30 cellular contexts compared by ENCODE assay signal in genomic region chr18:26267350-26267749, GRCh38. TPM values are rescaled to one million over a fixed set of nuclear protein-coding genes. Genes with fewer than 3 reads are reported as not detected.
"Had no signal": no experiment of that assay in that cellular context is flagged by ENCODE, and none has a peak within 500 bp of the region (broad histone marks: within the 10 kb centered on the region; RNA-seq: fewer than 3 reads in every experiment).

No MANE protein-coding gene starts in this region.

- H3K27ac ChIP-seq: colonic mucosa, epithelial cell of prostate, esophagus muscularis mucosa, heart left ventricle, hepatocyte, psoas muscle, sigmoid colon, skin epidermis, spleen, testis, tibial artery had no signal

- H3K4me1 Mint-ChIP-seq: endodermal cell had no signal

- H3K4me1 ChIP-seq: colonic mucosa, esophagus muscularis mucosa, heart left ventricle, psoas muscle, sigmoid colon, spleen, testis, tibial artery had no signal

- H3K4me3 Mint-ChIP-seq: dendritic cell treated with granulocyte-macrophage colony-stimulating factor and Interleukin-4, amounts not matched to agents 40 ng/mL and 50 ng/mL, for 4 days; endodermal cell; mesothelial cell of epicardium; naive thymus-derived CD8-positive, alpha-beta T cell; nephron progenitor cell; stimulated activated memory B cell treated with anti-CD40 and anti-IgM and Interleukin-4, amounts not matched to agents 10 μg/mL and 1 μg/mL and 100 μg/mL, for 72 hours; type B pancreatic cell had no signal

- H3K27ac Mint-ChIP-seq: dendritic cell treated with granulocyte-macrophage colony-stimulating factor and Interleukin-4, amounts not matched to agents 40 ng/mL and 50 ng/mL, for 4 days; endodermal cell; mesothelial cell of epicardium; naive thymus-derived CD8-positive, alpha-beta T cell; nephron progenitor cell; stimulated activated memory B cell treated with anti-CD40 and anti-IgM and Interleukin-4, amounts not matched to agents 10 μg/mL and 1 μg/mL and 100 μg/mL, for 72 hours; type B pancreatic cell had no signal

- DNase-seq: colonic mucosa; effector CD8-positive, alpha-beta T cell; endodermal cell; heart left ventricle; kidney; mesenchymal stem cell; naive thymus-derived CD8-positive, alpha-beta T cell; nephron progenitor cell; nucleus accumbens; posterior cingulate gyrus; psoas muscle; right cardiac atrium; sigmoid colon; spleen; stimulated activated CD4-positive, alpha-beta T cell treated with anti-CD3 and anti-CD28 coated beads, Interleukin-4, amount 100 ng/mL, for 4 hours; stimulated activated naive CD8-positive, alpha-beta T cell treated with anti-CD3 and anti-CD28 coated beads, Interleukin-15, Interleukin-2, amounts not matched to agents 100 U/mL and 50 U/mL, for 24 hours; substantia nigra; testis; tibial artery had no signal

- FAIRE-seq: frontal cortex, kidney had no signal

- H3K9me3 ChIP-seq: colonic mucosa, esophagus muscularis mucosa, heart left ventricle, psoas muscle, sigmoid colon, spleen, testis, tibial artery had no signal

- H3K36me3 ChIP-seq: colonic mucosa had no signal

- H3K27me3 Mint-ChIP-seq: dendritic cell treated with granulocyte-macrophage colony-stimulating factor and Interleukin-4, amounts not matched to agents 40 ng/mL and 50 ng/mL, for 4 days; naive thymus-derived CD8-positive, alpha-beta T cell; stimulated activated memory B cell treated with anti-CD40 and anti-IgM and Interleukin-4, amounts not matched to agents 10 μg/mL and 1 μg/mL and 100 μg/mL, for 72 hours; type B pancreatic cell had no signal

- ATAC-seq: heart left ventricle; left lobe of liver; naive thymus-derived CD8-positive, alpha-beta T cell; right cardiac atrium; stimulated activated memory B cell treated with anti-CD40 and anti-IgM and Interleukin-4, amounts not matched to agents 10 μg/mL and 1 μg/mL and 100 μg/mL, for 72 hours; stimulated activated naive CD8-positive, alpha-beta T cell treated with anti-CD3 and anti-CD28 coated beads, Interleukin-15, Interleukin-2, amounts not matched to agents 100 U/mL and 50 U/mL, for 24 hours had no signal

- H3K4me2 ChIP-seq: hepatocyte had no signal

- H3K79me2 ChIP-seq: hepatocyte had no signal

- H3K27me3 ChIP-seq: colonic mucosa, esophagus muscularis mucosa, heart left ventricle, hepatocyte, sigmoid colon, spleen, testis, tibial artery had no signal

- H2AFZ ChIP-seq: hepatocyte had no signal

- H3K9me3 Mint-ChIP-seq: dendritic cell treated with granulocyte-macrophage colony-stimulating factor and Interleukin-4, amounts not matched to agents 40 ng/mL and 50 ng/mL, for 4 days; mesothelial cell of epicardium; naive thymus-derived CD8-positive, alpha-beta T cell; nephron progenitor cell; stimulated activated memory B cell treated with anti-CD40 and anti-IgM and Interleukin-4, amounts not matched to agents 10 μg/mL and 1 μg/mL and 100 μg/mL, for 72 hours; type B pancreatic cell had no signal

- H3K4me3 ChIP-seq: colonic mucosa, esophagus muscularis mucosa, heart left ventricle, hepatocyte, lung, psoas muscle, sigmoid colon, skin epidermis, spleen, testis, tibial artery had no signal

RNA-seq across cellular contexts. Expression of gene TAF4B, which starts 41.1 kb away (rescaled TPM):
- polyA plus RNA-seq: hepatocyte had no signal
